21 cellular contexts compared by ENCODE assay signal in genomic region chr15:57785959-57786358, GRCh38.
"Had no signal": no experiment of that assay in that cellular context is flagged by ENCODE, and none has a peak within 500 bp of the region (broad histone marks: within the 10 kb centered on the region; RNA-seq: fewer than 3 reads in every experiment).

No MANE protein-coding gene starts in this region.

- H3K27me3 ChIP-seq: heart left ventricle, right lobe of liver, transverse colon had no signal

- ATAC-seq: heart left ventricle; left lobe of liver; naive thymus-derived CD4-positive, alpha-beta T cell; right lobe of liver; stimulated activated effector memory CD8-positive, alpha-beta T cell treated with anti-CD3 and anti-CD28 coated beads, Interleukin-12 subunit alpha, Interleukin-12 subunit beta, amount 100 ng/mL, for 72 hours had no signal

- H3K27ac ChIP-seq: epithelial cell of prostate, heart left ventricle, parathyroid adenoma, prostate gland, right lobe of liver, stomach, thoracic aorta, transverse colon had no signal

- H3K9me3 Mint-ChIP-seq: naive thymus-derived CD4-positive, alpha-beta T cell; nephron progenitor cell; stimulated activated effector memory CD8-positive, alpha-beta T cell treated with anti-CD3 and anti-CD28 coated beads, Interleukin-12 subunit alpha, Interleukin-12 subunit beta, amount 100 ng/mL, for 72 hours had no signal

- H3K36me3 Mint-ChIP-seq: stimulated activated effector memory CD8-positive, alpha-beta T cell treated with anti-CD3 and anti-CD28 coated beads, Interleukin-12 subunit alpha, Interleukin-12 subunit beta, amount 100 ng/mL, for 72 hours had no signal

- DNase-seq: cortex of kidney; effector memory CD4-positive, alpha-beta T cell; foreskin melanocyte; heart left ventricle; hypothalamus; kidney glomerular epithelial cell; mammary epithelial cell; naive thymus-derived CD4-positive, alpha-beta T cell; nephron progenitor cell; right lobe of liver; stimulated activated CD4-positive, alpha-beta T cell treated with anti-CD3 and anti-CD28 coated beads, Interleukin-4, amount 100 ng/mL, for 1 hour; stimulated activated CD8-positive, alpha-beta memory T cell treated with anti-CD3 and anti-CD28 coated beads, Interleukin-4, amount 100 ng/mL, for 48 hours; stomach; substantia nigra; transverse colon had no signal

- H3K4me1 ChIP-seq: parathyroid adenoma, prostate gland, right lobe of liver, stomach, transverse colon had no signal

- H3K27ac Mint-ChIP-seq: naive thymus-derived CD4-positive, alpha-beta T cell; nephron progenitor cell; stimulated activated effector memory CD8-positive, alpha-beta T cell treated with anti-CD3 and anti-CD28 coated beads, Interleukin-12 subunit alpha, Interleukin-12 subunit beta, amount 100 ng/mL, for 72 hours had no signal

- H3K4me1 Mint-ChIP-seq: stimulated activated effector memory CD8-positive, alpha-beta T cell treated with anti-CD3 and anti-CD28 coated beads, Interleukin-12 subunit alpha, Interleukin-12 subunit beta, amount 100 ng/mL, for 72 hours had no signal

- H3K4me3 Mint-ChIP-seq: naive thymus-derived CD4-positive, alpha-beta T cell; nephron progenitor cell; stimulated activated effector memory CD8-positive, alpha-beta T cell treated with anti-CD3 and anti-CD28 coated beads, Interleukin-12 subunit alpha, Interleukin-12 subunit beta, amount 100 ng/mL, for 72 hours had no signal
